ENCODE assay signal across 10 cellular contexts in the genomic region with DNA sequence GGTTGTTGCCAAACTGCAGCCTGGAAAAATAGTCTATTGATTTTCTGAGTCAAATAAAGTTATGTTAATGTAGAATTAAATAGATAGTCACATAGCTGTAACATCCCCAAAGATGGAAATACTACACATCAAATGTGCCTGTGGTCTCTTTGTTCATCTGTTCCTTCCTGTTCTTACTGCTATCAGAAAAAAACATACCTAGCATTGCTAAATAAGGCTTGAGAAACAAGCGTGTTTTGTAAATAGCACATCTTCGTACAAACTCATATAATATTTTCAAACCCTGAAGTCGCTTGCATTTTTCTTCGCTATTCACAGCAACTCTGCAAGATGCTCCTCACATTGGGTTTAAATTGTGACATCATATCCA.
DNase-seq lines count a peak whose midpoint lies in the region; ATAC-seq and TF ChIP-seq lines count a peak whose summit lies in the region.
"Had no signal": no experiment of that assay in that cellular context is flagged by ENCODE, and none has a peak within 500 bp of the region (broad histone marks: within the 10 kb centered on the region; RNA-seq: fewer than 3 reads in every experiment).

No MANE protein-coding gene starts in this region.

- H3K36me3 Mint-ChIP-seq in activated T-cell treated with anti-CD3 and anti-CD28 coated beads, Interleukin-2, amount 50 U/mL, for 4 hours (ENCODE audit: insufficient read depth), result no peaks in the 10 kb centered on the region
- H3K36me3 Mint-ChIP-seq in activated CD8-positive, alpha-beta T cell treated with anti-CD3 and anti-CD28 coated beads for 36 hours (ENCODE audit: low read depth), result no peaks in the 10 kb centered on the region
- no peaks in the 10 kb centered on the region for H3K36me3 Mint-ChIP-seq in type B pancreatic cell

- peaks cover 40% of the 10 kb centered on the region for H3K4me1 Mint-ChIP-seq in activated T-cell treated with anti-CD3 and anti-CD28 coated beads, Interleukin-2, amount 50 U/mL, for 4 hours (ENCODE audit: low read depth)
- peaks cover 32% of the 10 kb centered on the region for H3K4me1 Mint-ChIP-seq in activated CD8-positive, alpha-beta T cell treated with anti-CD3 and anti-CD28 coated beads for 36 hours (ENCODE audit: low read depth)
- peaks cover 23% of the 10 kb centered on the region for H3K4me1 Mint-ChIP-seq in type B pancreatic cell (ENCODE audit: unreplicated experiment)

- no peaks in the 10 kb centered on the region for H3K9me3 Mint-ChIP-seq in activated T-cell treated with anti-CD3 and anti-CD28 coated beads, Interleukin-2, amount 50 U/mL, for 4 hours
- no peaks in the 10 kb centered on the region for H3K9me3 Mint-ChIP-seq in activated CD8-positive, alpha-beta T cell treated with anti-CD3 and anti-CD28 coated beads for 36 hours
- no peaks in the 10 kb centered on the region for H3K9me3 Mint-ChIP-seq in type B pancreatic cell

- DNase-seq in activated T-cell treated with anti-CD3 and anti-CD28 coated beads, Interleukin-2, amount 50 U/mL, for 4 hours, result no peak
- DNase-seq in activated T-cell treated with anti-CD3 and anti-CD28 coated beads for 4 hours (no peak), iris pigment epithelial cell (ENCODE audit: low read depth) (peak; percentile 31), type B pancreatic cell (ENCODE audit: extremely low spot score, unreplicated experiment) (no peak), NCI-H2029 treated with DMSO at 0.1 percent for 48 hours (lab: John Stamatoyannopoulos, UW) (no peak)
- no peak for DNase-seq in activated CD8-positive, alpha-beta T cell treated with anti-CD3 and anti-CD28 coated beads for 36 hours
- DNase-seq: cerebellar nuclear complex, NCI-H187 had no signal

- CTCF ChIA-PET in activated CD8-positive, alpha-beta T cell treated with anti-CD3 and anti-CD28 coated beads for 36 hours (lab: Charles Lee), result interaction anchor here (1.5 kb wide), 1 partner anchor 36 kb away, joined by 4 read pairs; no protein-coding TSS in a partner anchor

- no peaks in the 10 kb centered on the region for H3K27me3 Mint-ChIP-seq in activated T-cell treated with anti-CD3 and anti-CD28 coated beads, Interleukin-2, amount 50 U/mL, for 4 hours (ENCODE audit: low read depth)
- H3K27me3 Mint-ChIP-seq in activated CD8-positive, alpha-beta T cell treated with anti-CD3 and anti-CD28 coated beads for 36 hours, result no peaks in the 10 kb centered on the region
- peaks cover 2% of the 10 kb centered on the region for H3K27me3 Mint-ChIP-seq in type B pancreatic cell

- TF ChIP-seq CTCF in activated CD8-positive, alpha-beta T cell treated with anti-CD3 and anti-CD28 coated beads for 36 hours (IDR thresholded peaks at IDR 0.05), result no peak
- TF ChIP-seq CTCF in type B pancreatic cell (conservative IDR thresholded peaks at IDR 0.05), result no peak

- H3K4me3 Mint-ChIP-seq in activated T-cell treated with anti-CD3 and anti-CD28 coated beads, Interleukin-2, amount 50 U/mL, for 4 hours, result peak overlapping the region; percentile 79
- peak overlapping the region; percentile 71 for H3K4me3 Mint-ChIP-seq in activated CD8-positive, alpha-beta T cell treated with anti-CD3 and anti-CD28 coated beads for 36 hours
- H3K4me3 Mint-ChIP-seq in type B pancreatic cell, result peak overlapping the region; percentile 84

- POLR2A ChIA-PET in activated CD8-positive, alpha-beta T cell treated with anti-CD3 and anti-CD28 coated beads for 36 hours (lab: Charles Lee), result interaction anchor here (1.5 kb wide), 1 partner anchor 109 kb away, joined by 4 read pairs; no protein-coding TSS in a partner anchor

- intact Hi-C loops in activated CD8-positive, alpha-beta T cell treated with anti-CD3 and anti-CD28 coated beads for 36 hours (cut with micrococcal nuclease), result loop anchor here (5.0 kb wide), 1 partner anchor 108 kb away; no protein-coding TSS in a partner anchor

- ATAC-seq in activated T-cell treated with anti-CD3 and anti-CD28 coated beads, Interleukin-2, amount 50 U/mL, for 4 hours, result peak; percentile 45 to 54
- ATAC-seq in activated CD8-positive, alpha-beta T cell treated with anti-CD3 and anti-CD28 coated beads for 36 hours, result peak; percentile 45
- ATAC-seq in GM18498 (IDR thresholded peaks at IDR 0.05; ENCODE audit: unreplicated experiment) (no peak), HG03135 (IDR thresholded peaks at IDR 0.05; ENCODE audit: unreplicated experiment) (no peak)

- peak overlapping the region; percentile 86 for H3K27ac Mint-ChIP-seq in activated CD8-positive, alpha-beta T cell treated with anti-CD3 and anti-CD28 coated beads for 36 hours
- H3K27ac Mint-ChIP-seq in type B pancreatic cell, result peak overlapping the region; percentile 97

Comparison
In these comparisons a context has a peak if more than half of its experiments do, and no peak if none do; other contexts are left out.
1. ATAC-seq: peak in activated T-cell treated with anti-CD3 and anti-CD28 coated beads, Interleukin-2, amount 50 U/mL, for 4 hours (2 of 2) and activated CD8-positive, alpha-beta T cell treated with anti-CD3 and anti-CD28 coated beads for 36 hours (single experiment); none in GM18498 (single experiment) and HG03135 (single experiment).
2. Peak in every context shown above with its lines, with median percentiles within 50 percentile points of each other: H3K4me3 Mint-ChIP-seq.